ENCODE assay signal across 8 cellular contexts in genomic region chr12:8179989-8180585, GRCh38. TPM values are rescaled to one million over a fixed set of nuclear protein-coding genes. Genes with fewer than 3 reads are reported as not detected.
DNase-seq lines count a peak whose midpoint lies in the region; ATAC-seq and TF ChIP-seq lines count a peak whose summit lies in the region.
"Not testable (repeated sequence)": the region's sequence is repeated elsewhere in the genome, so short reads cannot be mapped to it uniquely, and the experiment has no call there.

No MANE protein-coding gene starts in this region.

- peak overlapping the region; percentile 49 for H3K4me2 ChIP-seq in OCI-LY7 (ENCODE audit: low read length)

- POLR2A ChIA-PET in OCI-LY7 (lab: Charles Lee): not testable (repeated sequence)

- TF ChIP-seq CTCF in LNCAP (IDR thresholded peaks at IDR 0.05) (peak; percentile 79), OCI-LY7 (conservative IDR thresholded peaks at IDR 0.05; ENCODE audit: low read length) (peak; percentile 70), tibial nerve (IDR thresholded peaks at IDR 0.05) (peak; percentile 41 to 71 (median 58))

- H3K4me3 ChIP-seq in OCI-LY7 (ENCODE audit: low read depth, low read length, poor library complexity, severe bottlenecking) (peak overlapping the region; percentile 65), tibial nerve (peak overlapping the region; percentile 67 to 88 (median 76))

- BruUV-seq in OCI-LY7 (replicated peaks; lab: Mats Ljungman, UMichigan): not testable (repeated sequence)

- peak; percentile 63 for DNase-seq in OCI-LY7 (ENCODE audit: low spot score)
- peak; percentile 89 for DNase-seq in activated CD8-positive, alpha-beta memory T cell treated with anti-CD3 and anti-CD28 coated beads, Interleukin-2, amount 10 ng/mL, durations not matched to agents 7 days and 5 days
- peak; percentile 46 for DNase-seq in dedifferentiated amniotic fluid mesenchymal stem cell (ENCODE audit: extremely low spot score)
- peak; percentile 92 for DNase-seq in islet precursor cell
- peak; percentile 86 for DNase-seq in sciatic nerve (ENCODE audit: low spot score)
- peak; percentile 34 to 47 for DNase-seq in tibial nerve (ENCODE audit: low spot score in 2 of 2)

- H3K9me3 Mint-ChIP-seq in activated CD8-positive, alpha-beta memory T cell treated with anti-CD3 and anti-CD28 coated beads, Interleukin-2, amount 10 ng/mL, durations not matched to agents 7 days and 5 days (ENCODE audit: low read depth): not testable (repeated sequence)

- H3K27me3 Mint-ChIP-seq in activated CD8-positive, alpha-beta memory T cell treated with anti-CD3 and anti-CD28 coated beads, Interleukin-2, amount 10 ng/mL, durations not matched to agents 7 days and 5 days: not testable (repeated sequence)

- H3K4me3 Mint-ChIP-seq in activated CD8-positive, alpha-beta memory T cell treated with anti-CD3 and anti-CD28 coated beads, Interleukin-2, amount 10 ng/mL, durations not matched to agents 7 days and 5 days: peak overlapping the region; percentile 78

- H3K9ac ChIP-seq in ES-I3 (ENCODE audit: low read depth, low read length): peak overlapping the region; percentile 50; the same call in 1 of the 2 replicates

- TF ChIP-seq EP300 in tibial nerve (IDR thresholded peaks at IDR 0.05): peak in 1 of 2 donors; percentile 67

- H3K36me3 ChIP-seq in ES-I3 (ENCODE audit: insufficient read depth, low read length); OCI-LY7 (ENCODE audit: insufficient read depth, low read length); tibial nerve: not testable (repeated sequence)

- not testable (repeated sequence) for H3K4me1 ChIP-seq in ES-I3 (ENCODE audit: insufficient read depth, low read length); OCI-LY7 (ENCODE audit: insufficient read depth, low read length, poor library complexity, severe bottlenecking); tibial nerve

- H3K4me1 Mint-ChIP-seq in activated CD8-positive, alpha-beta memory T cell treated with anti-CD3 and anti-CD28 coated beads, Interleukin-2, amount 10 ng/mL, durations not matched to agents 7 days and 5 days: peaks cover 12% of the 10 kb centered on the region

- ATAC-seq in activated CD8-positive, alpha-beta memory T cell treated with anti-CD3 and anti-CD28 coated beads, Interleukin-2, amount 10 ng/mL, durations not matched to agents 7 days and 5 days: peak; percentile 95
- not testable (repeated sequence) for ATAC-seq in sciatic nerve

- H3K27me3 ChIP-seq in tibial nerve: not testable (repeated sequence)

- peak overlapping the region; percentile 67; the same call in 1 of the 2 replicates for H2AFZ ChIP-seq in OCI-LY7 (ENCODE audit: low read length)

- not testable (repeated sequence) for H3K36me3 Mint-ChIP-seq in activated CD8-positive, alpha-beta memory T cell treated with anti-CD3 and anti-CD28 coated beads, Interleukin-2, amount 10 ng/mL, durations not matched to agents 7 days and 5 days

- not testable (repeated sequence) for H3K9me2 ChIP-seq in OCI-LY7 (ENCODE audit: insufficient read depth, low read length)

- peak overlapping the region; percentile 83 for H3K27ac Mint-ChIP-seq in activated CD8-positive, alpha-beta memory T cell treated with anti-CD3 and anti-CD28 coated beads, Interleukin-2, amount 10 ng/mL, durations not matched to agents 7 days and 5 days

- TF ChIP-seq POLR2A in tibial nerve (IDR thresholded peaks at IDR 0.05): peak; percentile 12 to 45

- intact Hi-C loops in OCI-LY7 (cut with micrococcal nuclease; ENCODE audit: unreplicated experiment); sciatic nerve (cut with DNase I): not testable (repeated sequence)

- H3K79me2 ChIP-seq in OCI-LY7 (ENCODE audit: insufficient read depth, low read depth, low read length): not testable (repeated sequence)

- not testable (repeated sequence) for H3K9me3 ChIP-seq in ES-I3 (ENCODE audit: control insufficient read depth, insufficient read depth, low read length); OCI-LY7 (ENCODE audit: low read length); tibial nerve

- WGBS in tibial nerve, 2 donors: 0 to 1% methylated on average over 19 to 21 of the region's 43 CpGs

- not testable (repeated sequence) for H3K27ac ChIP-seq in OCI-LY7 (ENCODE audit: low read depth, low read length, poor library complexity, severe bottlenecking)
- peak overlapping the region; percentile 56 to 88 (median 84) for H3K27ac ChIP-seq in tibial nerve

- CTCF ChIA-PET in OCI-LY7 (lab: Charles Lee; ENCODE audit: unreplicated experiment): not testable (repeated sequence)
- CTCF ChIA-PET in activated CD8-positive, alpha-beta memory T cell treated with anti-CD3 and anti-CD28 coated beads, Interleukin-2, amount 10 ng/mL, durations not matched to agents 7 days and 5 days (lab: Charles Lee): interaction anchor here (0.7 to 1.9 kb wide), 4 partner anchors 22 to 91 kb away, joined by 3 to 6 read pairs (median 3); no protein-coding TSS in a partner anchor

- H4K20me1 ChIP-seq in OCI-LY7 (ENCODE audit: insufficient read depth, low read length): not testable (repeated sequence)

RNA-seq across cellular contexts. Expression of gene ZNF705A, which starts 23.3 kb away (rescaled TPM):
- not detected in 2 replicates for total RNA-seq in OCI-LY7 (2014; rRNA removed; shearing (Covaris generic))
- total RNA-seq in OCI-LY7 (2022) (not detected in 2 replicates), sciatic nerve (not detected), tibial nerve (not detected)
- not detected for total RNA-seq in activated CD8-positive, alpha-beta memory T cell treated with anti-CD3 and anti-CD28 coated beads, Interleukin-2, amount 10 ng/mL, durations not matched to agents 7 days and 5 days

RNA-seq across cellular contexts. Expression of gene FAM90A1, which starts 47.3 kb away (rescaled TPM):
- total RNA-seq in OCI-LY7 (2014; rRNA removed; shearing (Covaris generic)): not detected in 2 replicates
- total RNA-seq in OCI-LY7 (2022) (not detected in 2 replicates), sciatic nerve (not detected), tibial nerve (under 1 TPM in 1 of 4 donors, not detected in 3; 0.21 TPM)
- total RNA-seq in activated CD8-positive, alpha-beta memory T cell treated with anti-CD3 and anti-CD28 coated beads, Interleukin-2, amount 10 ng/mL, durations not matched to agents 7 days and 5 days: under 1 TPM in 1 of 2 experiments, not detected in 1; 0.14 TPM

RNA-seq across cellular contexts. Expression of gene CLEC4A, which starts 56.7 kb away (rescaled TPM):
- 0.50 and 2.4 TPM in 2 replicates for total RNA-seq in OCI-LY7 (2014; rRNA removed; shearing (Covaris generic))
- 0.41 and 0.99 TPM in 2 replicates for total RNA-seq in OCI-LY7 (2022)
- total RNA-seq in activated CD8-positive, alpha-beta memory T cell treated with anti-CD3 and anti-CD28 coated beads, Interleukin-2, amount 10 ng/mL, durations not matched to agents 7 days and 5 days: under 1 TPM; 0.19 to 0.79 TPM
- total RNA-seq in sciatic nerve: 4.6 TPM
- 1 to 10 TPM; 2.2 to 7.9 (median 5.8) TPM for total RNA-seq in tibial nerve

Comparison
In these comparisons a context has a peak if more than half of its experiments do, and no peak if none do; other contexts are left out.
1. DNase-seq: peak in every context shown above with its lines; median percentile 92 in islet precursor cell; 89 in activated CD8-positive, alpha-beta memory T cell treated with anti-CD3 and anti-CD28 coated beads, Interleukin-2, amount 10 ng/mL, durations not matched to agents 7 days and 5 days; 86 in sciatic nerve; 63 in OCI-LY7; 46 in dedifferentiated amniotic fluid mesenchymal stem cell; 40 in tibial nerve.